In genomic region chr1:110524311-110525249, GRCh38 we compare ENCODE assay signal across 9 cellular contexts. TPM values are rescaled to one million over a fixed set of nuclear protein-coding genes. Genes with fewer than 3 reads are reported as not detected.
DNase-seq lines count a peak whose midpoint lies in the region; ATAC-seq, FAIRE-seq and TF ChIP-seq lines count a peak whose summit lies in the region.
"Had no signal": no experiment of that assay in that cellular context is flagged by ENCODE, and none has a peak within 500 bp of the region (broad histone marks: within the 10 kb centered on the region; RNA-seq: fewer than 3 reads in every experiment).

No MANE protein-coding gene starts in this region.

- no peak for TF ChIP-seq POLR2A in vagina (IDR thresholded peaks at IDR 0.05)

- H3K4me3 Mint-ChIP-seq in CD14-positive monocyte (peak overlapping the region in 1 of 2 donors; percentile 5), HFFc6 (peak overlapping the region; percentile 77)

- H3K4me3 ChIP-seq in fibroblast of the aortic adventitia (ENCODE audit: low read depth, low read length) (no peak overlapping the region), pancreas (no peak overlapping the region), vagina (no peak overlapping the region)

- H3K9me3 ChIP-seq in pancreas (no peaks in the 10 kb centered on the region), vagina (no peaks in the 10 kb centered on the region)

- H3K4me1 ChIP-seq in pancreas = no peaks in the 10 kb centered on the region
- no peaks in the 10 kb centered on the region for H3K4me1 ChIP-seq in vagina

- H3K27me3 ChIP-seq in pancreas (peaks cover 0 to 4% (median 0%) of the 10 kb centered on the region in 4 donors), vagina (no peaks in the 10 kb centered on the region)

- H3K27ac Mint-ChIP-seq in CD14-positive monocyte = no peak overlapping the region
- no peak overlapping the region for H3K27ac Mint-ChIP-seq in HFFc6

- H3K27ac ChIP-seq in pancreas (no peak overlapping the region), vagina (no peak overlapping the region)

- FAIRE-seq in pancreas (lab: Jason Lieb, UNC) = no peak

- H3K9me3 Mint-ChIP-seq in CD14-positive monocyte (peaks cover 0 to 2% (median 0%) of the 10 kb centered on the region in 7 donors), HFFc6 (no peaks in the 10 kb centered on the region)

- peak; percentile 66 to 87 (median 84) for ATAC-seq in pancreas
- no peak for ATAC-seq in HG03469 (IDR thresholded peaks at IDR 0.05; ENCODE audit: unreplicated experiment)

- H3K36me3 Mint-ChIP-seq in CD14-positive monocyte (no peaks in the 10 kb centered on the region), HFFc6 (ENCODE audit: low read depth) (no peaks in the 10 kb centered on the region)

- no peaks in the 10 kb centered on the region for H3K36me3 ChIP-seq in pancreas
- no peaks in the 10 kb centered on the region for H3K36me3 ChIP-seq in vagina

- WGBS in pancreas, 2 donors = 25 to 31% methylated on average over 20 of the region's 20 CpGs

- intact Hi-C loops in CD14-positive monocyte (cut with micrococcal nuclease) = loop anchor here (1.0 to 5.0 kb wide), 3 partner anchors 93 to 259 kb away; no protein-coding TSS in a partner anchor
- intact Hi-C loops in pancreas (cut with DNase I) = no loop called here
- intact Hi-C loops in vagina (cut with DNase I) = no loop called here

- H3K4me1 Mint-ChIP-seq in CD14-positive monocyte (peaks cover 7% of the 10 kb centered on the region), HFFc6 (ENCODE audit: low read depth) (peaks cover 12% of the 10 kb centered on the region)

- H3K27me3 Mint-ChIP-seq in CD14-positive monocyte (ENCODE audit: low read depth in 3 of 3) (peaks cover 15 to 29% (median 28%) of the 10 kb centered on the region in 3 donors), HFFc6 (ENCODE audit: insufficient read depth) (peaks cover 38% of the 10 kb centered on the region)

- TF ChIP-seq CTCF in CD14-positive monocyte (IDR thresholded peaks at IDR 0.05) (peak; percentile 73), HFFc6 (IDR thresholded peaks at IDR 0.05) (peak; percentile 85), fibroblast of the aortic adventitia (IDR thresholded peaks at IDR 0.05; ENCODE audit: insufficient read depth, low read length) (peak; percentile 60), pancreas (IDR thresholded peaks at IDR 0.05) (peak in 3 of 4 donors; percentile 33 to 46 (median 36)), vagina (IDR thresholded peaks at IDR 0.05) (peak in 2 of 3 experiments; percentile 18 to 25)

- no peak for DNase-seq in CD14-positive monocyte (ENCODE audit: low spot score)
- DNase-seq in HFFc6 = no peak
- peak; percentile 51 for DNase-seq in NOMO-1 treated with dmso at 0.1 percent for 144 hours (lab: John Stamatoyannopoulos, UW; ENCODE audit: unreplicated experiment)
- peak; percentile 46 for DNase-seq in activated T-cell treated with anti-CD3 and anti-CD28 coated beads, Interleukin-2, amount 50 U/mL, for 1 hour
- DNase-seq in fibroblast of the aortic adventitia (ENCODE audit: low read depth) = peak; percentile 30
- peak in 2 of 6 donors; percentile 21 to 34 for DNase-seq in pancreas
- DNase-seq in vagina (ENCODE audit: extremely low spot score in 2 of 2) = no peak

RNA-seq across cellular contexts. Expression of gene KCNA10, which starts 5.6 kb away (rescaled TPM):
- polyA plus RNA-seq in CD14-positive monocyte (not detected), pancreas (not detected)
- total RNA-seq in HFFc6 (2021; fragmentation: NEBNext Ultra II Directional; extraction: Animal tissue kit (Norgen Biotek cat#: 25700)) = not detected
- total RNA-seq in fibroblast of the aortic adventitia (ENCODE audit: low replicate concordance) (not detected in 2 replicates), pancreas (not detected), vagina (not detected)
- total RNA-seq: temporal lobe had no signal

Comparison
In these comparisons a context has a peak if more than half of its experiments do, and no peak if none do; other contexts are left out.
1. DNase-seq: peak in NOMO-1 treated with dmso at 0.1 percent for 144 hours (single experiment), activated T-cell treated with anti-CD3 and anti-CD28 coated beads, Interleukin-2, amount 50 U/mL, for 1 hour (single experiment) and fibroblast of the aortic adventitia (single experiment); none in CD14-positive monocyte (single experiment), HFFc6 (single experiment) and vagina (0 of 2).
2. CTCF ChIP-seq: peak in every context shown above with its lines; median percentile 85 in HFFc6; 73 in CD14-positive monocyte; 60 in fibroblast of the aortic adventitia; 36 in pancreas; 22 in vagina.
3. intact Hi-C loops: an anchor here in CD14-positive monocyte (1.0 to 5.0 kb wide); none called in pancreas and vagina.